In genomic region chr5:128538249-128539037, GRCh38 we compare ENCODE assay signal across 8 cellular contexts. TPM values are rescaled to one million over a fixed set of nuclear protein-coding genes. Genes with fewer than 3 reads are reported as not detected.
DNase-seq lines count a peak whose midpoint lies in the region; ATAC-seq, FAIRE-seq and TF ChIP-seq lines count a peak whose summit lies in the region.

No MANE protein-coding gene starts in this region.

- peak overlapping the region; percentile 33 for H2AFZ ChIP-seq in trophoblast cell (ENCODE audit: insufficient read depth, low read length, poor library complexity)

- no peaks in the 10 kb centered on the region for H3K36me3 ChIP-seq in trophoblast cell (ENCODE audit: control insufficient read depth in 1 of 2, insufficient read depth in 2 of 2, low read length in 2 of 2)

- intact Hi-C loops in Right ventricle myocardium superior (cut with DNase I): no loop called here

- peak overlapping the region; percentile 48 for H2BK120ac ChIP-seq in trophoblast cell (ENCODE audit: insufficient read depth, low read length, poor library complexity)

- peak overlapping the region; percentile 91 for H3K4me3 ChIP-seq in trophoblast cell (ENCODE audit: low read depth, low read length)

- H3K4me2 ChIP-seq in trophoblast cell (ENCODE audit: low read length): peak overlapping the region; percentile 88

- peak overlapping the region; percentile 13 for H2BK12ac ChIP-seq in trophoblast cell (ENCODE audit: low read length)

- no peak for TF ChIP-seq POLR2A in GM12892 (IDR thresholded peaks at IDR 0.05; ENCODE audit: low read depth, low read length)

- DNase-seq in SKM-1 (lab: John Stamatoyannopoulos, UW; ENCODE audit: unreplicated experiment): peak; percentile 68
- peak; percentile 82 for DNase-seq in Right ventricle myocardium superior
- peak; percentile 41 to 56 for DNase-seq in trophoblast cell
- no peak for DNase-seq in GM12892 (ENCODE audit: insufficient read length)
- no peak for DNase-seq in NCI-H526 treated with DMSO at 0.1 percent for 48 hours (lab: John Stamatoyannopoulos, UW)
- DNase-seq in OCI-M2 (lab: John Stamatoyannopoulos, UW; ENCODE audit: unreplicated experiment): no peak

- H3K14ac ChIP-seq in trophoblast cell (ENCODE audit: low read length): peak overlapping the region; percentile 72

- H3K18ac ChIP-seq in trophoblast cell (ENCODE audit: low read length): peak overlapping the region; percentile 80

- no peak overlapping the region for H3K23ac ChIP-seq in trophoblast cell (ENCODE audit: low read length)

- H4K91ac ChIP-seq in trophoblast cell (ENCODE audit: low read depth, low read length): peak overlapping the region; percentile 65

- H3K27me3 ChIP-seq in trophoblast cell (ENCODE audit: insufficient read depth, low read length): no peaks in the 10 kb centered on the region

- no CpG with 5 or more reads among the region's 65 CpGs for WGBS in trophoblast cell (ENCODE audit: extremely low coverage, insufficient coverage, insufficient read length)

- H3K9me3 ChIP-seq in trophoblast cell (ENCODE audit: insufficient read depth, low read depth, low read length): peaks cover 2% of the 10 kb centered on the region

- peak overlapping the region; percentile 68 for H4K12ac ChIP-seq in trophoblast cell (ENCODE audit: low read depth, low read length)

- peak overlapping the region; percentile 59 for H4K8ac ChIP-seq in trophoblast cell (ENCODE audit: low read depth, low read length)

- ATAC-seq in HG02610 (IDR thresholded peaks at IDR 0.05; ENCODE audit: unreplicated experiment): peak; percentile 17
- peak; percentile 86 for ATAC-seq in Right ventricle myocardium superior (ENCODE audit: poor library complexity)
- no peak for ATAC-seq in GM21576 (IDR thresholded peaks at IDR 0.05; ENCODE audit: unreplicated experiment)

- peak overlapping the region; percentile 55 for H3K27ac ChIP-seq in trophoblast cell (ENCODE audit: low read depth, low read length)

- no peak overlapping the region for H2AK5ac ChIP-seq in trophoblast cell (ENCODE audit: low read length)

- H3K4me1 ChIP-seq in trophoblast cell (ENCODE audit: control insufficient read depth in 1 of 2, insufficient read depth in 2 of 2, low read length in 2 of 2): peaks cover 0 to 4% of the 10 kb centered on the region in 2 experiments

- H3K79me1 ChIP-seq in trophoblast cell (ENCODE audit: low read length): peaks cover 11% of the 10 kb centered on the region

- peak overlapping the region; percentile 79 for H2BK5ac ChIP-seq in trophoblast cell (ENCODE audit: low read depth, low read length, poor library complexity)

- peak overlapping the region; percentile 63 for H3K9ac ChIP-seq in trophoblast cell (ENCODE audit: low read length)

- FAIRE-seq in GM12892 (lab: Jason Lieb, UNC): no peak

- H3K4ac ChIP-seq in trophoblast cell (ENCODE audit: low read depth, low read length): peak overlapping the region; percentile 30

- H3K79me2 ChIP-seq in trophoblast cell (ENCODE audit: control insufficient read depth, insufficient read depth, low read length, poor library complexity): peaks cover 2% of the 10 kb centered on the region

RNA-seq across cellular contexts. Expression of gene FBN2, which starts 0.4 kb away (rescaled TPM):
- 23.5 TPM for total RNA-seq in Right ventricle myocardium superior
- polyA plus RNA-seq in trophoblast cell (2013): 18.5 and 19.0 TPM in 2 replicates
- 0.11 TPM for polyA plus RNA-seq in GM12892 (2012; ENCODE audit: missing spikeins)

Comparison
In these comparisons a context has a peak if more than half of its experiments do, and no peak if none do; other contexts are left out.
1. DNase-seq: peak in SKM-1 (single experiment), Right ventricle myocardium superior (single experiment) and trophoblast cell (2 of 2); none in GM12892 (single experiment), NCI-H526 treated with DMSO at 0.1 percent for 48 hours (single experiment) and OCI-M2 (single experiment).